ENCODE assay signal across 1 cellular context in the genomic region with DNA sequence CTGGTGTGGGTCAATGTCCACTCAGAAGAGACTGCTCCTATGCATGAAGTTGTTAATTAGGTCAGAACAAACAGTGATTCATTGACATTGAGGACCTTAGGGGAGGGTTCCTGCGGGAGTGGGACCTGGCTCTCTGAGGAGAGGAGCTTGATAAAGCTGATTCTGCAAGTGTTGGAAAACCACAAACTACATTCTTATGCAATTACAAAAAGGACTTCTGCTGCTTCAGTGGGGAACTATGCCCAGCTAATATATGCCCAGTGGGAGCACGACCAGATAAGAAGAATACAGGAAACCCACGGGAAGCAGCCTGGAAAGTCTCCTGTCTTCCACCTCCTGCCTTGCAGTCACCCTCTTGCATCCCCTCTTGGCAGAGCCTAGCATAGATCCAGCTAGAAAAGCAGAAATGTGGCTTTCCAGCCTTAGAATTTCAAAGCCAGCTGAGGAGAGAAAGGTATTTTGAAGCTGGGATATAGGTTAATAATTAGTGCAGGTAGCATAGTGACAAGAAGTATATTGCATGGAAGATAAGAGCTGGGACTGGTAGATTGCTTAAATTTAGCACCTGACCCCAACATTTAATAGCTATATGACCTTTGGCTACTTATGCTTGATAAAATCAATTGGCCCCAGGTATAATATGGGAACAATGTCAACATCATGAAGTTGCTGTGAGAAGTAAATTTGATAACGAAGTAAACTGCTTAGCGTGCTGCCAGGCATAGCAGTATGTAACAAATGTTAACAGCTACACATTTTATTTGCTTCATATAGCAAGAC.
TF ChIP-seq lines count a peak whose summit lies in the region.

No MANE protein-coding gene starts in this region.

TF ChIP-seq in HepG2, 621 proteins besides CTCF, POLR2A, EP300 and RAD21:
- TF ChIP-seq SP5 (CRISPR knock-in tag; IDR thresholded peaks at IDR 0.05; ENCODE audit: borderline replicate concordance, low read depth) (no peak), JUND (CRISPR knock-in tag; IDR thresholded peaks at IDR 0.05) (no peak), ESRRA (CRISPR knock-in tag; IDR thresholded peaks at IDR 0.05; ENCODE audit: low read depth) (no peak), LCORL (IDR thresholded peaks at IDR 0.05) (no peak), LCORL (CRISPR knock-in tag; IDR thresholded peaks at IDR 0.05) (no peak), HDAC6 (IDR thresholded peaks at IDR 0.05; ENCODE audit: low read depth, low read length) (no peak), GMEB1 (CRISPR knock-in tag; IDR thresholded peaks at IDR 0.05; ENCODE audit: borderline replicate concordance) (no peak)
